ENCODE assay signal across 33 cellular contexts in the genomic region with DNA sequence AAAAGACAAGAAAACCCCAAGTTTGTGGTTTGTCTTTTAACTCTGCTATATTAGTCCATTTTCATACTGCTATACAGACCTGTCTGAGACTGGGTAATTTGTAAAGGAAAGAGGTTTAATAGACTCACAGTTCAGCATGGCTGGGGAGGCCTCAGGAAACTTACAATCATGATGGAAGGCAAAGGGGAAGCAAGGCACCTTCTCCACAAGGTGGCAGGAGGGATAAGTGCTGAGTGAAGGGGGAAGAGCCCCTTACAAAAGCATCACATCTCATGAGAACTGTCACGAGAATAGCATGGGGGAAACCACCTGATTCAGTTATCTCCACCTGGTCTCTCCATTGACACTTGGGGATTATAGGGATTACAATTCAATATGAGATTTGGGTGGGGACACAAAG. TPM values are rescaled to one million over a fixed set of nuclear protein-coding genes. Genes with fewer than 3 reads are reported as not detected.
"Had no signal": no experiment of that assay in that cellular context is flagged by ENCODE, and none has a peak within 500 bp of the region (broad histone marks: within the 10 kb centered on the region; RNA-seq: fewer than 3 reads in every experiment).

No MANE protein-coding gene starts in this region.

- H3K36me3 ChIP-seq: cardiac muscle cell, pancreas, prostate gland had no signal

- H3K9me3 Mint-ChIP-seq: activated B cell treated with CpG ODN at 0.5 μM for 24 hours; activated CD8-positive, alpha-beta T cell treated with anti-CD3 and anti-CD28 coated beads for 36 hours; activated T-cell treated with anti-CD3 and anti-CD28 coated beads, Interleukin-2, amount 50 U/mL, for 4 hours; activated T-helper 2 cell treated with anti-CD3 and anti-CD28 coated beads, Interferon-gamma antibody, Interleukin-2, Interleukin-4, amounts not matched to agents 10 μg/mL and 5 μg/mL and 100 μg/mL, durations not matched to agents 14 hours and 24 hours and 36 hours; immature natural killer cell; naive thymus-derived CD4-positive, alpha-beta T cell; stimulated activated effector memory CD8-positive, alpha-beta T cell treated with anti-CD3 and anti-CD28 coated beads, Interleukin-12 subunit alpha, Interleukin-12 subunit beta, amount 100 ng/mL, for 72 hours; stimulated activated naive CD8-positive, alpha-beta T cell treated with anti-CD3 and anti-CD28 coated beads, Interleukin-15, Interleukin-2, amounts not matched to agents 100 ng/mL and 50 ng/mL, for 24 hours had no signal

- H3K4me1 Mint-ChIP-seq: activated B cell treated with CpG ODN at 0.5 μM for 24 hours; immature natural killer cell; naive thymus-derived CD4-positive, alpha-beta T cell; stimulated activated effector memory CD8-positive, alpha-beta T cell treated with anti-CD3 and anti-CD28 coated beads, Interleukin-12 subunit alpha, Interleukin-12 subunit beta, amount 100 ng/mL, for 72 hours had no signal

- H3K27me3 Mint-ChIP-seq: activated B cell treated with CpG ODN at 0.5 μM for 24 hours; activated CD8-positive, alpha-beta T cell treated with anti-CD3 and anti-CD28 coated beads for 36 hours; activated naive CD8-positive, alpha-beta T cell; naive thymus-derived CD4-positive, alpha-beta T cell; stimulated activated naive CD8-positive, alpha-beta T cell treated with anti-CD3 and anti-CD28 coated beads, Interleukin-15, Interleukin-2, amounts not matched to agents 100 ng/mL and 50 ng/mL, for 24 hours had no signal

- DNase-seq: activated B cell treated with CpG ODN at 0.5 μM for 24 hours; activated CD4-positive, alpha-beta T cell treated with anti-CD3 and anti-CD28 coated beads, Interleukin-2, amount 50 U/mL, for 1 hour; activated CD8-positive, alpha-beta T cell treated with anti-CD3 and anti-CD28 coated beads for 36 hours; activated naive CD4-positive, alpha-beta T cell; activated T-cell treated with anti-CD3 and anti-CD28 coated beads, Interleukin-2, amount 50 U/mL, for 4 hours; anterior cingulate cortex; body of pancreas; cerebellar nuclear complex; foreskin keratinocyte; heart left ventricle; hypothalamus; immature natural killer cell; left colon; mammary epithelial cell; midbrain; naive thymus-derived CD4-positive, alpha-beta T cell; pancreas; retina; sigmoid colon; small intestine; stimulated activated CD4-positive, alpha-beta T cell treated with anti-CD3 and anti-CD28 coated beads, Interleukin-4, amount 100 ng/mL, for 24 hours; T-helper 2 cell had no signal

- H3K36me3 Mint-ChIP-seq: stimulated activated effector memory CD8-positive, alpha-beta T cell treated with anti-CD3 and anti-CD28 coated beads, Interleukin-12 subunit alpha, Interleukin-12 subunit beta, amount 100 ng/mL, for 72 hours had no signal

- H3K9me3 ChIP-seq: body of pancreas, heart left ventricle, pancreas, prostate gland, sigmoid colon, thoracic aorta had no signal

- H3K27ac ChIP-seq: body of pancreas, cardiac muscle cell, coronary artery, foreskin keratinocyte, heart left ventricle, pancreas, prostate gland, sigmoid colon, thoracic aorta had no signal

- H3K27ac Mint-ChIP-seq: activated B cell treated with CpG ODN at 0.5 μM for 24 hours; activated CD8-positive, alpha-beta T cell treated with anti-CD3 and anti-CD28 coated beads for 36 hours; activated naive CD8-positive, alpha-beta T cell; activated T-helper 2 cell treated with anti-CD3 and anti-CD28 coated beads, Interferon-gamma antibody, Interleukin-2, Interleukin-4, amounts not matched to agents 10 μg/mL and 5 μg/mL and 100 μg/mL, durations not matched to agents 14 hours and 24 hours and 36 hours; naive thymus-derived CD4-positive, alpha-beta T cell; stimulated activated effector memory CD8-positive, alpha-beta T cell treated with anti-CD3 and anti-CD28 coated beads, Interleukin-12 subunit alpha, Interleukin-12 subunit beta, amount 100 ng/mL, for 72 hours; stimulated activated naive CD8-positive, alpha-beta T cell treated with anti-CD3 and anti-CD28 coated beads, Interleukin-15, Interleukin-2, amounts not matched to agents 100 ng/mL and 50 ng/mL, for 24 hours had no signal

- H3K27me3 ChIP-seq: body of pancreas, cardiac muscle cell, foreskin keratinocyte, heart left ventricle, pancreas, sigmoid colon had no signal

- ATAC-seq: activated CD8-positive, alpha-beta T cell treated with anti-CD3 and anti-CD28 coated beads for 36 hours; activated T-cell treated with anti-CD3 and anti-CD28 coated beads, Interleukin-2, amount 50 U/mL, for 4 hours; body of pancreas; esophagus mucosa; foreskin keratinocyte; heart left ventricle; left colon; naive thymus-derived CD4-positive, alpha-beta T cell; pancreas; stimulated activated effector memory CD8-positive, alpha-beta T cell treated with anti-CD3 and anti-CD28 coated beads, Interleukin-12 subunit alpha, Interleukin-12 subunit beta, amount 100 ng/mL, for 72 hours had no signal

- H3K4me1 ChIP-seq: body of pancreas, foreskin keratinocyte, pancreas, prostate gland, sigmoid colon had no signal

- FAIRE-seq: kidney, pancreas, small intestine, urothelium cell line had no signal

- H3K4me3 ChIP-seq: body of pancreas, cardiac muscle cell, coronary artery, heart left ventricle, pancreas, prostate gland, sigmoid colon, thoracic aorta had no signal

- H3K4me3 Mint-ChIP-seq: activated B cell treated with CpG ODN at 0.5 μM for 24 hours; activated CD8-positive, alpha-beta T cell treated with anti-CD3 and anti-CD28 coated beads for 36 hours; activated naive CD8-positive, alpha-beta T cell; activated T-cell treated with anti-CD3 and anti-CD28 coated beads, Interleukin-2, amount 50 U/mL, for 4 hours; immature natural killer cell; naive thymus-derived CD4-positive, alpha-beta T cell; stimulated activated effector memory CD8-positive, alpha-beta T cell treated with anti-CD3 and anti-CD28 coated beads, Interleukin-12 subunit alpha, Interleukin-12 subunit beta, amount 100 ng/mL, for 72 hours; stimulated activated naive CD8-positive, alpha-beta T cell treated with anti-CD3 and anti-CD28 coated beads, Interleukin-15, Interleukin-2, amounts not matched to agents 100 ng/mL and 50 ng/mL, for 24 hours had no signal

RNA-seq across cellular contexts. Expression of a gene that starts 13.5 kb away (rescaled TPM):
- polyA plus RNA-seq: immature natural killer cell had no signal
